Comparison of ENCODE assay signal across 13 cellular contexts in genomic region chr10:29160110-29160669, GRCh38.
A peak's percentile ranks its signal among the peaks of the same experiment; 100 is the strongest.
DNase-seq lines count a peak whose midpoint lies in the region; ATAC-seq and TF ChIP-seq lines count a peak whose summit lies in the region.
"Had no signal": no experiment of that assay in that cellular context is flagged by ENCODE, and none has a peak within 500 bp of the region (broad histone marks: within the 10 kb centered on the region; RNA-seq: fewer than 3 reads in every experiment).

No MANE protein-coding gene starts in this region.

- POLR2A ChIA-PET in WTC11 (lab: Charles Lee): interaction anchor here (0.7 kb wide), 1 partner anchor 17 kb away, joined by 3 read pairs; no protein-coding TSS in a partner anchor

- ATAC-seq in WTC11: peak; percentile 81
- ATAC-seq in GM18517 (IDR thresholded peaks at IDR 0.05; ENCODE audit: unreplicated experiment): no peak
- no peak for ATAC-seq in T-helper 17 cell

- peaks cover 30% of the 10 kb centered on the region for H3K9me3 Mint-ChIP-seq in WTC11
- peaks cover 27% of the 10 kb centered on the region for H3K9me3 Mint-ChIP-seq in type B pancreatic cell
- H3K9me3 Mint-ChIP-seq: T-helper 2 cell treated with Interferon-gamma antibody and Interleukin-4, amounts not matched to agents 5 μg/mL and 100 μg/mL, for 36 hours had no signal

- H3K4me3 Mint-ChIP-seq in WTC11 (no peak overlapping the region), type B pancreatic cell (no peak overlapping the region), T-helper 17 cell (no peak overlapping the region)
- H3K4me3 Mint-ChIP-seq: dendritic cell treated with granulocyte-macrophage colony-stimulating factor and Interleukin-4, amounts not matched to agents 40 ng/mL and 50 ng/mL, for 4 days; T-helper 2 cell treated with Interferon-gamma antibody and Interleukin-4, amounts not matched to agents 5 μg/mL and 100 μg/mL, for 36 hours had no signal

- TF ChIP-seq CTCF in WTC11 (IDR thresholded peaks at IDR 0.05) (no peak), type B pancreatic cell (conservative IDR thresholded peaks at IDR 0.05) (no peak)

- H3K36me3 Mint-ChIP-seq in WTC11: peaks cover 28% of the 10 kb centered on the region
- no peaks in the 10 kb centered on the region for H3K36me3 Mint-ChIP-seq in type B pancreatic cell
- H3K36me3 Mint-ChIP-seq in T-helper 17 cell (ENCODE audit: low read depth): no peaks in the 10 kb centered on the region

- H3K27ac Mint-ChIP-seq in WTC11 (peak overlapping the region; percentile 100), type B pancreatic cell (peak overlapping the region; percentile 89), T-helper 17 cell (no peak overlapping the region)
- H3K27ac Mint-ChIP-seq: dendritic cell treated with granulocyte-macrophage colony-stimulating factor and Interleukin-4, amounts not matched to agents 40 ng/mL and 50 ng/mL, for 4 days; T-helper 2 cell treated with Interferon-gamma antibody and Interleukin-4, amounts not matched to agents 5 μg/mL and 100 μg/mL, for 36 hours had no signal

- H3K27me3 Mint-ChIP-seq in WTC11 (ENCODE audit: low read depth) (no peaks in the 10 kb centered on the region; the same call in none of the 2 replicates), type B pancreatic cell (peaks cover 3% of the 10 kb centered on the region), T-helper 17 cell (peaks cover 23% of the 10 kb centered on the region)

- DNase-seq in DMS53 (lab: John Stamatoyannopoulos, UW) (peak; percentile 41), DMS53 treated with DMSO at 0.1 percent for 48 hours (lab: John Stamatoyannopoulos, UW; ENCODE audit: unreplicated experiment) (no peak), WTC11 (ENCODE audit: low spot score) (no peak), glomerular visceral epithelial cell (ENCODE audit: extremely low spot score) (peak; percentile 90), type B pancreatic cell (ENCODE audit: extremely low spot score, unreplicated experiment) (no peak), T-helper 17 cell (no peak)
- no peak for DNase-seq in activated naive CD4-positive, alpha-beta T cell (lab: John Stamatoyannopoulos, UW)
- DNase-seq: activated T-cell treated with anti-CD3 and anti-CD28 coated beads, Interleukin-2, amount 50 U/mL, for 1 hour; NCI-H2081 treated with DMSO at 0.1 percent for 48 hours; stimulated activated CD4-positive, alpha-beta T cell treated with anti-CD3 and anti-CD28 coated beads, Interleukin-1b, Interleukin-23, amount 100 ng/mL, for 48 hours had no signal

- H3K4me1 Mint-ChIP-seq in WTC11 (peaks cover 55% of the 10 kb centered on the region), type B pancreatic cell (ENCODE audit: unreplicated experiment) (peaks cover 14% of the 10 kb centered on the region), T-helper 17 cell (no peaks in the 10 kb centered on the region)

- H3K9me3 ChIP-seq in T-helper 17 cell (ENCODE audit: control insufficient read depth, low read length, poor library complexity, severe bottlenecking): no peaks in the 10 kb centered on the region

- CTCF ChIA-PET in WTC11 (lab: Charles Lee): interaction anchor here (1.4 kb wide), 1 partner anchor 16 kb away, joined by 7 read pairs; no protein-coding TSS in a partner anchor

TF ChIP-seq in WTC11, 78 proteins besides CTCF, POLR2A, EP300 and RAD21:
- TF ChIP-seq ZNF532 (CRISPR knock-in tag; IDR thresholded peaks at IDR 0.05; ENCODE audit: borderline replicate concordance): 0 out of 2 replicates have a peak, but pooled peaks have one; percentile 1
- no peak for TF ChIP-seq GRHL2 (CRISPR knock-in tag; IDR thresholded peaks at IDR 0.05; ENCODE audit: insufficient replicate concordance, severe bottlenecking)

Comparison
In these comparisons a context has a peak if more than half of its experiments do, and no peak if none do; other contexts are left out.
1. DNase-seq: peak in DMS53 (single experiment) and glomerular visceral epithelial cell (single experiment); none in DMS53 treated with DMSO at 0.1 percent for 48 hours (single experiment), WTC11 (single experiment), type B pancreatic cell (single experiment), activated naive CD4-positive, alpha-beta T cell (0 of 4) and T-helper 17 cell (0 of 3).